3 cellular contexts compared by ENCODE assay signal in the genomic region with DNA sequence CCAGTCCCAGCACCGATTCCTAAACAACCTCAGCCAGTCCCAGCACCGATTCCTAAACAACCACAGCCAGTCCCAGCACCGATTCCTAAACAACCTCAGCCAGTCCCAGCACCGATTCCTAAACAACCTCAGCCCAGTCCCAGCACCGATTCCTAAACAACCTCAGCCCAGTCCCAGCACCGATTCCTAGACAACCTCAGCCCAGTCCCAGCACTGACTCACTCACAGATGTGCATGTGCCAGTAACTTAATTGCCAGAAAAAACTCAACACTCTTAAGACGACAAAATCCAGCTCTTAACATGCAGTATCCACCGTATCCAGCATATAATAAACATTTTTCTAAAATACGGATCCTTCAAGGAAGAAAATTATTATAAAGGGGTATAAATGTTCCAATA. TPM values are rescaled to one million over a fixed set of nuclear protein-coding genes. Genes with fewer than 3 reads are reported as not detected.
"Had no signal": no experiment of that assay in that cellular context is flagged by ENCODE, and none has a peak within 500 bp of the region (broad histone marks: within the 10 kb centered on the region; RNA-seq: fewer than 3 reads in every experiment).

No MANE protein-coding gene starts in this region.

RNA-seq across cellular contexts. Expression of gene PLEKHG4B, which starts 12.1 kb away (rescaled TPM):
- total RNA-seq: activated B cell treated with CpG ODN at 0.5 μM for 24 hours; activated CD4-positive, alpha-beta memory T cell treated with anti-CD3 and anti-CD28 coated beads for 36 hours; ascending aorta had no signal
